ENCODE assay signal across 8 cellular contexts in the genomic region with DNA sequence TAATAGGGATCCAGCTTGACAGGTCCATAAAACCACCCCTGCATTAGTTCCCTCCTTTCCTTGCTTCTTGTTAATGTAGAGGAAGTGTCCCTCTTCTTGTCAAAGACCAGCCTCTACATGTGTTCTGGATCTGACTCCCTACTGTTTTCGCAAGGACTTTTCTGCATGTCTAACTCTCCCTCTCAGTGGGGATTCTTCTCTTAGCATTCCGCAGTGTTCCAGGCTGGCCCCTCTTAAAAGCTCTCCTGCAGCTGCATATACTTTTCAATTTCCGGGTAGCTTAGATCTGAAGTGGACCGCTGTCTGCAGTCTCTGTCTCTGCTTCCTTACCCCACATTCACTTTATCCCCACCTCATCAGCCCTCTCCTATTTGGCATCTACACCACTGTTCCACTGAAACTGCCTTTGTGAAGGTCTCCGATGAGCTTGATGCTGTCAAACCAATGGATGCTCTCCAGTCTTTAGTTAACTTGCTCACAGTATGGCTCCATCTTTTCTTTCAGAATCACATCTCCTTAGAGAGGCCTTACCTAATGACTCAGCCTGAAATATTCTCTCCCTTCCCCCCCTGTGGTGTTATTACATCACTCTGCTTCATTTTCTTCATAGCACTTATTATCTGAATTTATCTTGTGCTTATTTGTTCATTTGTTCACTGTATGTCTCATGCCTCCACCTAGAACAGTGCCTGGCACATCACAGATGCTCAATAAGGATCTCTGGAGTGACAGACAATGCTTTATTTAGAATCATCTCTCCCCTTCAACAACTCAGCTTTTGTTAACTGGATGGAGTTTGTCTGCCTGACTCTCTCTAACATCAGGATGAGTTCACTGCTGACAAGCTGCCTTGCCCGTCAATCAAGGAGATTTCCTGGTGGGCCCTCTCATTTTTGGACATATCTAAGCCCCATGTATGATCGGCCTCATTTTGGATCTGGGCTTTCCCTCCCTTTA.
DNase-seq lines count a peak whose midpoint lies in the region; ATAC-seq and TF ChIP-seq lines count a peak whose summit lies in the region.

No MANE protein-coding gene starts in this region.

- H3K27ac Mint-ChIP-seq in endodermal cell = no peak overlapping the region
- no peak overlapping the region for H3K27ac Mint-ChIP-seq in T-helper 17 cell

- WGBS in endodermal cell (ENCODE audit: insufficient coverage in 1 of 2, insufficient read length in 1 of 2), 2 experiments = 74 to 88% methylated on average over 7 of the region's 7 CpGs

- DNase-seq in NAMALWA (ENCODE audit: low spot score) (peak; percentile 7), endodermal cell (peak; percentile 46), putamen (ENCODE audit: low spot score) (peak; percentile 12), T-helper 17 cell (no peak), NCI-H2107 (lab: John Stamatoyannopoulos, UW) (no peak)
- no peak for DNase-seq in activated naive CD4-positive, alpha-beta T cell treated with Interleukin-2 at 50 U/mL for 16 hours
- DNase-seq in stimulated activated CD4-positive, alpha-beta T cell treated with anti-CD3 and anti-CD28 coated beads, Interleukin-4, amount 100 ng/mL, for 4 hours = no peak

- H3K36me3 Mint-ChIP-seq in endodermal cell (ENCODE audit: low read depth) (peaks cover 3% of the 10 kb centered on the region), T-helper 17 cell (ENCODE audit: low read depth) (peaks cover 2% of the 10 kb centered on the region)

- H3K4me1 ChIP-seq in endodermal cell (ENCODE audit: control insufficient read depth, insufficient read depth, low read length) = no peaks in the 10 kb centered on the region

- peaks cover 11% of the 10 kb centered on the region for H3K4me1 Mint-ChIP-seq in endodermal cell
- H3K4me1 Mint-ChIP-seq in T-helper 17 cell = peaks cover 4% of the 10 kb centered on the region

- no peak overlapping the region for H3K4me3 ChIP-seq in endodermal cell (ENCODE audit: low read length)

- peaks cover 15% of the 10 kb centered on the region for H3K9me3 Mint-ChIP-seq in endodermal cell

- H3K27me3 ChIP-seq in endodermal cell (ENCODE audit: control insufficient read depth, insufficient read depth, low read length, poor library complexity, severe bottlenecking) = no peaks in the 10 kb centered on the region

- peak; percentile 34 for ATAC-seq in GM18868 (IDR thresholded peaks at IDR 0.05; ENCODE audit: unreplicated experiment)
- ATAC-seq in T-helper 17 cell = no peak

- H3K4me3 Mint-ChIP-seq in endodermal cell = no peak overlapping the region
- no peak overlapping the region for H3K4me3 Mint-ChIP-seq in T-helper 17 cell

- no peak overlapping the region for H3K27ac ChIP-seq in endodermal cell (ENCODE audit: low read depth, low read length)

- H3K9me3 ChIP-seq in endodermal cell (ENCODE audit: control insufficient read depth, low read length) (peaks cover 14% of the 10 kb centered on the region), T-helper 17 cell (ENCODE audit: control insufficient read depth, low read length, poor library complexity, severe bottlenecking) (no peaks in the 10 kb centered on the region)

- H3K27me3 Mint-ChIP-seq in endodermal cell (ENCODE audit: insufficient read depth) (peaks cover 4% of the 10 kb centered on the region), T-helper 17 cell (no peaks in the 10 kb centered on the region)

- TF ChIP-seq CTCF in endodermal cell (conservative IDR thresholded peaks at IDR 0.05) = no peak

- no peaks in the 10 kb centered on the region for H3K36me3 ChIP-seq in endodermal cell (ENCODE audit: control insufficient read depth, insufficient read depth, low read length)

- H3K9ac ChIP-seq in endodermal cell (ENCODE audit: extremely low read depth, low read length, poor library complexity, severe bottlenecking) = no peak overlapping the region

Comparison
In these comparisons a context has a peak if more than half of its experiments do, and no peak if none do; other contexts are left out.
1. DNase-seq: peak in NAMALWA (single experiment), endodermal cell (single experiment) and putamen (single experiment); none in activated naive CD4-positive, alpha-beta T cell treated with Interleukin-2 at 50 U/mL for 16 hours (single experiment), T-helper 17 cell (0 of 3), stimulated activated CD4-positive, alpha-beta T cell treated with anti-CD3 and anti-CD28 coated beads, Interleukin-4, amount 100 ng/mL, for 4 hours (0 of 2) and NCI-H2107 (single experiment).